1 cellular context compared by ENCODE assay signal in the genomic region with DNA sequence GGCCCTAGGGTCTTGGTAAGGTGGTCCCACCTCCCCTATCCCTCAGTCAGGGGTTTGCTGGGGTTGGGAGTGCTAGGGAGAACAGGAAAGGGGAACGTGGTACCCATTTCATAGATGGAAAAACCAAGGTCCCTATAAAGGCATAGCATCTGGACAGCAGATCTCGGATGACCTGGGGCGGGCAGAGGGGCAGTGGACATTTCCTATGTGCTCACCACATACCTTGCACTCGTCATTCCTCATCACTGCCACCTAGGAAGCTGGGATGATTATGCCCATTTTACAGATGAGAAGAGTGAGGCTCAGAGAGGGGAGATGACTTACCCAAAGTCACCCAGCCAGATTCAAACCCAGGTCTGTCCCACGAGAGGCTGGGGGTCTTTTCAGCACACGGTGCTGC.
A peak's percentile ranks its signal among the peaks of the same experiment; 100 is the strongest.
TF ChIP-seq lines count a peak whose summit lies in the region.

No MANE protein-coding gene starts in this region.

TF ChIP-seq in K562, 482 proteins besides CTCF, POLR2A, EP300 and RAD21 (continued from another document and continues in another):
- TF ChIP-seq, protein P1, sequence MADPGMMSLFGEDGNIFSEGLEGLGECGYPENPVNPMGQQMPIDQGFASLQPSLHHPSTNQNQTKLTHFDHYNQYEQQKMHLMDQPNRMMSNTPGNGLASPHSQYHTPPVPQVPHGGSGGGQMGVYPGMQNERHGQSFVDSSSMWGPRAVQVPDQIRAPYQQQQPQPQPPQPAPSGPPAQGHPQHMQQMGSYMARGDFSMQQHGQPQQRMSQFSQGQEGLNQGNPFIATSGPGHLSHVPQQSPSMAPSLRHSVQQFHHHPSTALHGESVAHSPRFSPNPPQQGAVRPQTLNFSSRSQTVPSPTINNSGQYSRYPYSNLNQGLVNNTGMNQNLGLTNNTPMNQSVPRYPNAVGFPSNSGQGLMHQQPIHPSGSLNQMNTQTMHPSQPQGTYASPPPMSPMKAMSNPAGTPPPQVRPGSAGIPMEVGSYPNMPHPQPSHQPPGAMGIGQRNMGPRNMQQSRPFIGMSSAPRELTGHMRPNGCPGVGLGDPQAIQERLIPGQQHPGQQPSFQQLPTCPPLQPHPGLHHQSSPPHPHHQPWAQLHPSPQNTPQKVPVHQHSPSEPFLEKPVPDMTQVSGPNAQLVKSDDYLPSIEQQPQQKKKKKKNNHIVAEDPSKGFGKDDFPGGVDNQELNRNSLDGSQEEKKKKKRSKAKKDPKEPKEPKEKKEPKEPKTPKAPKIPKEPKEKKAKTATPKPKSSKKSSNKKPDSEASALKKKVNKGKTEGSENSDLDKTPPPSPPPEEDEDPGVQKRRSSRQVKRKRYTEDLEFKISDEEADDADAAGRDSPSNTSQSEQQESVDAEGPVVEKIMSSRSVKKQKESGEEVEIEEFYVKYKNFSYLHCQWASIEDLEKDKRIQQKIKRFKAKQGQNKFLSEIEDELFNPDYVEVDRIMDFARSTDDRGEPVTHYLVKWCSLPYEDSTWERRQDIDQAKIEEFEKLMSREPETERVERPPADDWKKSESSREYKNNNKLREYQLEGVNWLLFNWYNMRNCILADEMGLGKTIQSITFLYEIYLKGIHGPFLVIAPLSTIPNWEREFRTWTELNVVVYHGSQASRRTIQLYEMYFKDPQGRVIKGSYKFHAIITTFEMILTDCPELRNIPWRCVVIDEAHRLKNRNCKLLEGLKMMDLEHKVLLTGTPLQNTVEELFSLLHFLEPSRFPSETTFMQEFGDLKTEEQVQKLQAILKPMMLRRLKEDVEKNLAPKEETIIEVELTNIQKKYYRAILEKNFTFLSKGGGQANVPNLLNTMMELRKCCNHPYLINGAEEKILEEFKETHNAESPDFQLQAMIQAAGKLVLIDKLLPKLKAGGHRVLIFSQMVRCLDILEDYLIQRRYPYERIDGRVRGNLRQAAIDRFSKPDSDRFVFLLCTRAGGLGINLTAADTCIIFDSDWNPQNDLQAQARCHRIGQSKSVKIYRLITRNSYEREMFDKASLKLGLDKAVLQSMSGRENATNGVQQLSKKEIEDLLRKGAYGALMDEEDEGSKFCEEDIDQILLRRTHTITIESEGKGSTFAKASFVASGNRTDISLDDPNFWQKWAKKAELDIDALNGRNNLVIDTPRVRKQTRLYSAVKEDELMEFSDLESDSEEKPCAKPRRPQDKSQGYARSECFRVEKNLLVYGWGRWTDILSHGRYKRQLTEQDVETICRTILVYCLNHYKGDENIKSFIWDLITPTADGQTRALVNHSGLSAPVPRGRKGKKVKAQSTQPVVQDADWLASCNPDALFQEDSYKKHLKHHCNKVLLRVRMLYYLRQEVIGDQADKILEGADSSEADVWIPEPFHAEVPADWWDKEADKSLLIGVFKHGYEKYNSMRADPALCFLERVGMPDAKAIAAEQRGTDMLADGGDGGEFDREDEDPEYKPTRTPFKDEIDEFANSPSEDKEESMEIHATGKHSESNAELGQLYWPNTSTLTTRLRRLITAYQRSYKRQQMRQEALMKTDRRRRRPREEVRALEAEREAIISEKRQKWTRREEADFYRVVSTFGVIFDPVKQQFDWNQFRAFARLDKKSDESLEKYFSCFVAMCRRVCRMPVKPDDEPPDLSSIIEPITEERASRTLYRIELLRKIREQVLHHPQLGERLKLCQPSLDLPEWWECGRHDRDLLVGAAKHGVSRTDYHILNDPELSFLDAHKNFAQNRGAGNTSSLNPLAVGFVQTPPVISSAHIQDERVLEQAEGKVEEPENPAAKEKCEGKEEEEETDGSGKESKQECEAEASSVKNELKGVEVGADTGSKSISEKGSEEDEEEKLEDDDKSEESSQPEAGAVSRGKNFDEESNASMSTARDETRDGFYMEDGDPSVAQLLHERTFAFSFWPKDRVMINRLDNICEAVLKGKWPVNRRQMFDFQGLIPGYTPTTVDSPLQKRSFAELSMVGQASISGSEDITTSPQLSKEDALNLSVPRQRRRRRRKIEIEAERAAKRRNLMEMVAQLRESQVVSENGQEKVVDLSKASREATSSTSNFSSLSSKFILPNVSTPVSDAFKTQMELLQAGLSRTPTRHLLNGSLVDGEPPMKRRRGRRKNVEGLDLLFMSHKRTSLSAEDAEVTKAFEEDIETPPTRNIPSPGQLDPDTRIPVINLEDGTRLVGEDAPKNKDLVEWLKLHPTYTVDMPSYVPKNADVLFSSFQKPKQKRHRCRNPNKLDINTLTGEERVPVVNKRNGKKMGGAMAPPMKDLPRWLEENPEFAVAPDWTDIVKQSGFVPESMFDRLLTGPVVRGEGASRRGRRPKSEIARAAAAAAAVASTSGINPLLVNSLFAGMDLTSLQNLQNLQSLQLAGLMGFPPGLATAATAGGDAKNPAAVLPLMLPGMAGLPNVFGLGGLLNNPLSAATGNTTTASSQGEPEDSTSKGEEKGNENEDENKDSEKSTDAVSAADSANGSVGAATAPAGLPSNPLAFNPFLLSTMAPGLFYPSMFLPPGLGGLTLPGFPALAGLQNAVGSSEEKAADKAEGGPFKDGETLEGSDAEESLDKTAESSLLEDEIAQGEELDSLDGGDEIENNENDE (IDR thresholded peaks at IDR 0.05; ENCODE audit: low read depth, low read length), result no peak
- TF ChIP-seq, protein P2, sequence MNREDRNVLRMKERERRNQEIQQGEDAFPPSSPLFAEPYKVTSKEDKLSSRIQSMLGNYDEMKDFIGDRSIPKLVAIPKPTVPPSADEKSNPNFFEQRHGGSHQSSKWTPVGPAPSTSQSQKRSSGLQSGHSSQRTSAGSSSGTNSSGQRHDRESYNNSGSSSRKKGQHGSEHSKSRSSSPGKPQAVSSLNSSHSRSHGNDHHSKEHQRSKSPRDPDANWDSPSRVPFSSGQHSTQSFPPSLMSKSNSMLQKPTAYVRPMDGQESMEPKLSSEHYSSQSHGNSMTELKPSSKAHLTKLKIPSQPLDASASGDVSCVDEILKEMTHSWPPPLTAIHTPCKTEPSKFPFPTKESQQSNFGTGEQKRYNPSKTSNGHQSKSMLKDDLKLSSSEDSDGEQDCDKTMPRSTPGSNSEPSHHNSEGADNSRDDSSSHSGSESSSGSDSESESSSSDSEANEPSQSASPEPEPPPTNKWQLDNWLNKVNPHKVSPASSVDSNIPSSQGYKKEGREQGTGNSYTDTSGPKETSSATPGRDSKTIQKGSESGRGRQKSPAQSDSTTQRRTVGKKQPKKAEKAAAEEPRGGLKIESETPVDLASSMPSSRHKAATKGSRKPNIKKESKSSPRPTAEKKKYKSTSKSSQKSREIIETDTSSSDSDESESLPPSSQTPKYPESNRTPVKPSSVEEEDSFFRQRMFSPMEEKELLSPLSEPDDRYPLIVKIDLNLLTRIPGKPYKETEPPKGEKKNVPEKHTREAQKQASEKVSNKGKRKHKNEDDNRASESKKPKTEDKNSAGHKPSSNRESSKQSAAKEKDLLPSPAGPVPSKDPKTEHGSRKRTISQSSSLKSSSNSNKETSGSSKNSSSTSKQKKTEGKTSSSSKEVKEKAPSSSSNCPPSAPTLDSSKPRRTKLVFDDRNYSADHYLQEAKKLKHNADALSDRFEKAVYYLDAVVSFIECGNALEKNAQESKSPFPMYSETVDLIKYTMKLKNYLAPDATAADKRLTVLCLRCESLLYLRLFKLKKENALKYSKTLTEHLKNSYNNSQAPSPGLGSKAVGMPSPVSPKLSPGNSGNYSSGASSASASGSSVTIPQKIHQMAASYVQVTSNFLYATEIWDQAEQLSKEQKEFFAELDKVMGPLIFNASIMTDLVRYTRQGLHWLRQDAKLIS (CRISPR knock-in tag; IDR thresholded peaks at IDR 0.05), result no peak
- TF ChIP-seq RCOR1 (IDR thresholded peaks at IDR 0.05; ENCODE audit: borderline replicate concordance in 1 of 2, low read depth in 2 of 2, low read length in 2 of 2) (peak in 1 of 2 experiments; percentile 68; a peak in 2 of 4 replicates), ESRRA (IDR thresholded peaks at IDR 0.05; ENCODE audit: borderline replicate concordance, low read depth) (no peak), CBX3 (IDR thresholded peaks at IDR 0.05; ENCODE audit: borderline replicate concordance in 1 of 2, low read length in 2 of 2) (no peak), SIN3A (IDR thresholded peaks at IDR 0.05; ENCODE audit: borderline replicate concordance in 2 of 2, control insufficient read depth in 1 of 2, low read depth in 2 of 2, low read length in 2 of 2) (no peak), MEF2A (IDR thresholded peaks at IDR 0.05; ENCODE audit: control insufficient read depth, low read depth, low read length) (no peak), PTBP1 (IDR thresholded peaks at IDR 0.05; ENCODE audit: low read depth, low read length) (0 out of 2 replicates have a peak, but pooled peaks have one; percentile 38), ZNF584 (CRISPR knock-in tag; IDR thresholded peaks at IDR 0.05; ENCODE audit: low read depth) (no peak), ZEB2 (IDR thresholded peaks at IDR 0.05) (no peak), ZNF124 (CRISPR knock-in tag; IDR thresholded peaks at IDR 0.05) (no peak), HDAC2 (IDR thresholded peaks at IDR 0.05) (peak; percentile 87; the same call in 1 of the 2 replicates), BMI1 (IDR thresholded peaks at IDR 0.05; ENCODE audit: low read length) (no peak), JUN (IDR thresholded peaks at IDR 0.05; ENCODE audit: borderline replicate concordance, low read depth, low read length) (no peak), JUN (CRISPR knock-in tag; IDR thresholded peaks at IDR 0.05; ENCODE audit: borderline replicate concordance) (no peak), GATA2 (CRISPR knock-in tag; IDR thresholded peaks at IDR 0.05) (no peak), JUNB (CRISPR knock-in tag; conservative IDR thresholded peaks at IDR 0.05) (no peak)
- TF ChIP-seq, protein P3, sequence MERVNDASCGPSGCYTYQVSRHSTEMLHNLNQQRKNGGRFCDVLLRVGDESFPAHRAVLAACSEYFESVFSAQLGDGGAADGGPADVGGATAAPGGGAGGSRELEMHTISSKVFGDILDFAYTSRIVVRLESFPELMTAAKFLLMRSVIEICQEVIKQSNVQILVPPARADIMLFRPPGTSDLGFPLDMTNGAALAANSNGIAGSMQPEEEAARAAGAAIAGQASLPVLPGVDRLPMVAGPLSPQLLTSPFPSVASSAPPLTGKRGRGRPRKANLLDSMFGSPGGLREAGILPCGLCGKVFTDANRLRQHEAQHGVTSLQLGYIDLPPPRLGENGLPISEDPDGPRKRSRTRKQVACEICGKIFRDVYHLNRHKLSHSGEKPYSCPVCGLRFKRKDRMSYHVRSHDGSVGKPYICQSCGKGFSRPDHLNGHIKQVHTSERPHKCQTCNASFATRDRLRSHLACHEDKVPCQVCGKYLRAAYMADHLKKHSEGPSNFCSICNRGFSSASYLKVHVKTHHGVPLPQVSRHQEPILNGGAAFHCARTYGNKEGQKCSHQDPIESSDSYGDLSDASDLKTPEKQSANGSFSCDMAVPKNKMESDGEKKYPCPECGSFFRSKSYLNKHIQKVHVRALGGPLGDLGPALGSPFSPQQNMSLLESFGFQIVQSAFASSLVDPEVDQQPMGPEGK (CRISPR knock-in tag; IDR thresholded peaks at IDR 0.05; ENCODE audit: borderline replicate concordance), result no peak
- TF ChIP-seq, protein P4, sequence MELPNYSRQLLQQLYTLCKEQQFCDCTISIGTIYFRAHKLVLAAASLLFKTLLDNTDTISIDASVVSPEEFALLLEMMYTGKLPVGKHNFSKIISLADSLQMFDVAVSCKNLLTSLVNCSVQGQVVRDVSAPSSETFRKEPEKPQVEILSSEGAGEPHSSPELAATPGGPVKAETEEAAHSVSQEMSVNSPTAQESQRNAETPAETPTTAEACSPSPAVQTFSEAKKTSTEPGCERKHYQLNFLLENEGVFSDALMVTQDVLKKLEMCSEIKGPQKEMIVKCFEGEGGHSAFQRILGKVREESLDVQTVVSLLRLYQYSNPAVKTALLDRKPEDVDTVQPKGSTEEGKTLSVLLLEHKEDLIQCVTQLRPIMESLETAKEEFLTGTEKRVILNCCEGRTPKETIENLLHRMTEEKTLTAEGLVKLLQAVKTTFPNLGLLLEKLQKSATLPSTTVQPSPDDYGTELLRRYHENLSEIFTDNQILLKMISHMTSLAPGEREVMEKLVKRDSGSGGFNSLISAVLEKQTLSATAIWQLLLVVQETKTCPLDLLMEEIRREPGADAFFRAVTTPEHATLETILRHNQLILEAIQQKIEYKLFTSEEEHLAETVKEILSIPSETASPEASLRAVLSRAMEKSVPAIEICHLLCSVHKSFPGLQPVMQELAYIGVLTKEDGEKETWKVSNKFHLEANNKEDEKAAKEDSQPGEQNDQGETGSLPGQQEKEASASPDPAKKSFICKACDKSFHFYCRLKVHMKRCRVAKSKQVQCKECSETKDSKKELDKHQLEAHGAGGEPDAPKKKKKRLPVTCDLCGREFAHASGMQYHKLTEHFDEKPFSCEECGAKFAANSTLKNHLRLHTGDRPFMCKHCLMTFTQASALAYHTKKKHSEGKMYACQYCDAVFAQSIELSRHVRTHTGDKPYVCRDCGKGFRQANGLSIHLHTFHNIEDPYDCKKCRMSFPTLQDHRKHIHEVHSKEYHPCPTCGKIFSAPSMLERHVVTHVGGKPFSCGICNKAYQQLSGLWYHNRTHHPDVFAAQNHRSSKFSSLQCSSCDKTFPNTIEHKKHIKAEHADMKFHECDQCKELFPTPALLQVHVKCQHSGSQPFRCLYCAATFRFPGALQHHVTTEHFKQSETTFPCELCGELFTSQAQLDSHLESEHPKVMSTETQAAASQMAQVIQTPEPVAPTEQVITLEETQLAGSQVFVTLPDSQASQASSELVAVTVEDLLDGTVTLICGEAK (IDR thresholded peaks at IDR 0.05), result no peak
- TF ChIP-seq, protein P4 (CRISPR knock-in tag; IDR thresholded peaks at IDR 0.05), result no peak
